1 cellular context compared by ENCODE assay signal in genomic region chr3:56883828-56884227, GRCh38.
TF ChIP-seq lines count a peak whose summit lies in the region.

No MANE protein-coding gene starts in this region.

TF ChIP-seq in H1, 55 proteins besides CTCF, POLR2A, EP300 and RAD21:
- peak; percentile 67 for TF ChIP-seq MAFK (IDR thresholded peaks at IDR 0.05; ENCODE audit: low read depth, low read length)
- TF ChIP-seq USF2 (IDR thresholded peaks at IDR 0.05; ENCODE audit: low read length): no peak
